21 cellular contexts compared by ENCODE assay signal in the genomic region with DNA sequence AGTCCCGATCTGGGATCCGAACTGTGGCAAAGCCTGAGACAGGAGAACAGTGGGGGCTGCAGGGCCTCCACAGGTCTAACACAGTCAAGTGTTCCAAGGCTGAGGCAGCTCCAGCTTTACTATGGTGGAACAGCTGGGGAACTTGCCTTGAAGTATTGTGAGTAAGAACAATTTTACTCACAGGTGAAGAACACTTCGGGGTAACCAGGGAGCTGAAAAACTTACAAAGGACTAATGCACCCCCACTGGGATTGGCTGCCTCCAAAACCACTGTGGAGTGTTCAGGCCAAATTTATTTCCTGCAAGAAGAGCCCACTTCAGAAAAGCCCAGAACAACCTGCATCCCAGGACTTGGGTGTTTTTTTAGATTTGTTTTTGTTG. TPM values are rescaled to one million over a fixed set of nuclear protein-coding genes. Genes with fewer than 3 reads are reported as not detected.
DNase-seq lines count a peak whose midpoint lies in the region; ATAC-seq, FAIRE-seq and TF ChIP-seq lines count a peak whose summit lies in the region.
"Had no signal": no experiment of that assay in that cellular context is flagged by ENCODE, and none has a peak within 500 bp of the region (broad histone marks: within the 10 kb centered on the region; RNA-seq: fewer than 3 reads in every experiment).

No MANE protein-coding gene starts in this region.

- H3K4me3 ChIP-seq in HUES64 (ENCODE audit: low read length) (no peak overlapping the region), endothelial cell of umbilical vein (replicated peaks in 1 of 3; ENCODE audit: insufficient read depth in 1 of 3, low read depth in 1 of 3, low read length in 3 of 3) (no peak overlapping the region), neural progenitor cell (no peak overlapping the region)
- H3K4me3 ChIP-seq: HAP-1, K562 had no signal

- peaks cover 69% of the 10 kb centered on the region for H3F3A ChIP-seq in neural progenitor cell (ENCODE audit: low read depth)

- H3K79me2 ChIP-seq in endothelial cell of umbilical vein (ENCODE audit: control insufficient read depth, insufficient read depth, low read length), result no peaks in the 10 kb centered on the region
- H3K79me2 ChIP-seq in neural progenitor cell (ENCODE audit: low read depth), result no peaks in the 10 kb centered on the region

- H3K9ac ChIP-seq in HUES64 (ENCODE audit: low read depth, low read length) (no peak overlapping the region), endothelial cell of umbilical vein (replicated peaks; ENCODE audit: extremely low read depth, insufficient read depth, low read length) (no peak overlapping the region), neural progenitor cell (no peak overlapping the region)

- H3K9me3 ChIP-seq in HUES64 (ENCODE audit: insufficient read depth, low read depth, low read length) (no peaks in the 10 kb centered on the region), endothelial cell of umbilical vein (replicated peaks; ENCODE audit: control insufficient read depth, insufficient read depth, low read length) (no peaks in the 10 kb centered on the region), neural progenitor cell (ENCODE audit: low read depth) (no peaks in the 10 kb centered on the region)
- H3K9me3 ChIP-seq: BE2C, HAP-1 had no signal

- H3K36me3 Mint-ChIP-seq in brain, result no peaks in the 10 kb centered on the region
- peaks cover 21% of the 10 kb centered on the region for H3K36me3 Mint-ChIP-seq in neural progenitor cell
- H3K36me3 Mint-ChIP-seq: CD4-positive, CD25-positive, alpha-beta regulatory T cell; CD8-positive, alpha-beta memory T cell had no signal

- H3K9me1 ChIP-seq in endothelial cell of umbilical vein (replicated peaks; ENCODE audit: control insufficient read depth, extremely low read depth, insufficient read depth, low read length), result no peaks in the 10 kb centered on the region

- POLR2A ChIA-PET in endothelial cell of umbilical vein (lab: Charles Lee), result no interaction called here

- no peak for FAIRE-seq in endothelial cell of umbilical vein (lab: Jason Lieb, UNC)
- FAIRE-seq: G401.6, GM12892, GM18507, K562 had no signal

- CTCF ChIA-PET in endothelial cell of umbilical vein (lab: Charles Lee), result interaction anchor here (1.7 kb wide), 1 partner anchor 12 kb away, joined by 8 read pairs; no protein-coding TSS in a partner anchor

- TF ChIP-seq CTCF in brain (conservative IDR thresholded peaks at IDR 0.05) (no peak), endothelial cell of umbilical vein (IDR thresholded peaks at IDR 0.05; ENCODE audit: extremely low read depth in 1 of 2, insufficient read depth in 1 of 2, low read depth in 1 of 2, low read length in 2 of 2) (no peak), neural progenitor cell (IDR thresholded peaks at IDR 0.05) (no peak)

- no peak for TF ChIP-seq POLR2A in endothelial cell of umbilical vein (IDR thresholded peaks at IDR 0.05; ENCODE audit: low read depth, low read length)

- no peak overlapping the region for H2AFZ ChIP-seq in endothelial cell of umbilical vein (ENCODE audit: low read depth, low read length)
- no peak overlapping the region for H2AFZ ChIP-seq in neural progenitor cell (replicated peaks)

- no peak overlapping the region for H3K4me2 ChIP-seq in endothelial cell of umbilical vein (ENCODE audit: insufficient read depth, low read length)
- peak overlapping the region; percentile 41 for H3K4me2 ChIP-seq in neural progenitor cell

- no peak for ATAC-seq in GM18868 (IDR thresholded peaks at IDR 0.05; ENCODE audit: unreplicated experiment)
- ATAC-seq in HG03025 (IDR thresholded peaks at IDR 0.05; ENCODE audit: low FRiP score, unreplicated experiment), result no peak
- ATAC-seq: K562 had no signal

- DNase-seq in endothelial cell of umbilical vein (ENCODE audit: low read depth, low spot score) (no peak), neural progenitor cell (ENCODE audit: low spot score) (no peak), DMS153 (lab: John Stamatoyannopoulos, UW) (no peak)
- DNase-seq: BE2C; C1 segment of cervical spinal cord; CD4-positive, CD25-positive, alpha-beta regulatory T cell; CD8-positive, alpha-beta memory T cell; COR-L47; DMS 273 treated with DMSO at 0.1 percent for 48 hours; IMR-90 had no signal

- peaks cover 0 to 9% (median 2%) of the 10 kb centered on the region in 5 experiments for H3K9me3 Mint-ChIP-seq in brain
- H3K9me3 Mint-ChIP-seq in neural progenitor cell, result peaks cover 3% of the 10 kb centered on the region

- H3K27ac Mint-ChIP-seq in brain, result peak overlapping the region in 4 of 5 experiments; percentile 64 to 97 (median 89)
- H3K27ac Mint-ChIP-seq in neural progenitor cell, result peak overlapping the region; percentile 99
- H3K27ac Mint-ChIP-seq: CD8-positive, alpha-beta memory T cell had no signal

- H3K4me1 Mint-ChIP-seq in brain, result peaks cover 62% of the 10 kb centered on the region
- peaks cover 96% of the 10 kb centered on the region for H3K4me1 Mint-ChIP-seq in neural progenitor cell
- H3K4me1 Mint-ChIP-seq: CD4-positive, CD25-positive, alpha-beta regulatory T cell; CD8-positive, alpha-beta memory T cell had no signal

- H3K27me3 Mint-ChIP-seq in brain (peaks cover 100% of the 10 kb centered on the region), neural progenitor cell (ENCODE audit: insufficient read depth, low read depth) (peaks cover 3% of the 10 kb centered on the region)

- dilution Hi-C loops in endothelial cell of umbilical vein (cut with MboI; ENCODE audit: extremely low pct_ligation_motif_present, low sequenced_read_pairs), result no loop called here

- 54% methylated on average over 3 of the region's 3 CpGs for WGBS in HUES64

- intact Hi-C loops in endothelial cell of umbilical vein (cut with micrococcal nuclease), result loop anchor here (10.0 kb wide), 1 partner anchor 234 kb away; no protein-coding TSS in a partner anchor

- H3K36me3 ChIP-seq in HUES64 (ENCODE audit: insufficient read depth, low read length) (no peaks in the 10 kb centered on the region), endothelial cell of umbilical vein (ENCODE audit: control insufficient read depth in 2 of 2, extremely low read depth in 1 of 2, insufficient read depth in 2 of 2, low read length in 2 of 2) (no peaks in the 10 kb centered on the region), neural progenitor cell (no peaks in the 10 kb centered on the region)
- H3K36me3 ChIP-seq: BE2C, HAP-1 had no signal

- H4K20me1 ChIP-seq in endothelial cell of umbilical vein (replicated peaks; ENCODE audit: control insufficient read depth, extremely low read depth, insufficient read depth, low read length), result no peaks in the 10 kb centered on the region
- H4K20me1 ChIP-seq in neural progenitor cell (ENCODE audit: low read depth), result peaks cover 58% of the 10 kb centered on the region

- H3K27me3 ChIP-seq in HUES64 (ENCODE audit: insufficient read depth, low read length) (peaks cover 100% of the 10 kb centered on the region), endothelial cell of umbilical vein (ENCODE audit: control insufficient read depth in 2 of 2, insufficient read depth in 2 of 2, low read length in 2 of 2) (peaks cover 89 to 99% of the 10 kb centered on the region in 2 experiments), neural progenitor cell (peaks cover 100% of the 10 kb centered on the region)

- peaks cover 82% of the 10 kb centered on the region for H3K4me1 ChIP-seq in HUES64 (ENCODE audit: insufficient read depth, low read length)
- no peaks in the 10 kb centered on the region for H3K4me1 ChIP-seq in endothelial cell of umbilical vein (ENCODE audit: control insufficient read depth, extremely low read depth, insufficient read depth, low read length)
- peaks cover 47% of the 10 kb centered on the region for H3K4me1 ChIP-seq in neural progenitor cell
- H3K4me1 ChIP-seq: BE2C had no signal

- BruUV-seq in endothelial cell of umbilical vein (replicated peaks; lab: Mats Ljungman, UMichigan), result no TSS peak

- H3K27ac ChIP-seq in HUES64 (ENCODE audit: low read depth, low read length) (peak overlapping the region; percentile 18; the same call in 1 of the 2 replicates), endothelial cell of umbilical vein (ENCODE audit: insufficient read depth, low read depth, low read length) (no peak overlapping the region), neural progenitor cell (no peak overlapping the region)
- H3K27ac ChIP-seq: HL-60 had no signal

- H3K4me3 Mint-ChIP-seq in brain (peak overlapping the region in 3 of 5 experiments; percentile 46 to 58 (median 51)), neural progenitor cell (peak overlapping the region; percentile 74)
- H3K4me3 Mint-ChIP-seq: CD4-positive, CD25-positive, alpha-beta regulatory T cell; CD8-positive, alpha-beta memory T cell had no signal

TF ChIP-seq in endothelial cell of umbilical vein, 7 proteins besides CTCF, POLR2A, EP300 and RAD21 (continues in another document):
- no peak for TF ChIP-seq JUN (IDR thresholded peaks at IDR 0.05; ENCODE audit: borderline replicate concordance, insufficient read depth, insufficient read length, low read depth)
- peak; percentile 70 for TF ChIP-seq EZH2 (IDR thresholded peaks at IDR 0.05; ENCODE audit: borderline replicate concordance, low read depth, low read length, severe bottlenecking)
- no peak for TF ChIP-seq MYC (IDR thresholded peaks at IDR 0.05; ENCODE audit: low read depth, low read length)

RNA-seq across cellular contexts. Expression of a gene that starts 25.4 kb away (rescaled TPM):
- polyA plus RNA-seq in HUES64 (2013, experiment 1 of 2), result 0.40 TPM
- 2.3 TPM for polyA plus RNA-seq in HUES64 (2013, experiment 2 of 2)
- polyA plus RNA-seq in brain (ENCODE audit: insufficient read depth, low read depth, low replicate concordance) (0.49 TPM), endothelial cell of umbilical vein (not detected in 2 replicates)
- total RNA-seq in endothelial cell of umbilical vein (not detected in 2 replicates), neural progenitor cell (ENCODE audit: low replicate concordance) (0.25 and 0.64 TPM in 2 replicates)
- not detected in 2 replicates for polyA plus RNA-seq in endothelial cell of umbilical vein (2011; cell fraction: cytosol; rRNA removed)
- not detected in 2 replicates for polyA plus RNA-seq in endothelial cell of umbilical vein (2011; cell fraction: nucleus; rRNA removed)
- not detected in 2 replicates for polyA plus RNA-seq in endothelial cell of umbilical vein (2012)
- polyA minus RNA-seq in endothelial cell of umbilical vein, result not detected in 2 replicates
- not detected for polyA minus RNA-seq in endothelial cell of umbilical vein (2011; cell fraction: cytosol; rRNA and poly(A)+ RNA removed)
- polyA minus RNA-seq in endothelial cell of umbilical vein (2011; cell fraction: nucleus; rRNA and poly(A)+ RNA removed), result not detected in 2 replicates
- total RNA-seq: CD4-positive, CD25-positive, alpha-beta regulatory T cell; CD8-positive, alpha-beta memory T cell; HT1080; IMR-90; K562 had no signal
- polyA plus RNA-seq: CD4-positive, CD25-positive, alpha-beta regulatory T cell; CD8-positive, alpha-beta memory T cell; IMR-90; K562 had no signal

RNA-seq across cellular contexts. Expression of a gene that starts 28.2 kb away (rescaled TPM):
- polyA plus RNA-seq in HUES64 (2013, experiment 1 of 2), result 5.2 TPM
- polyA plus RNA-seq in HUES64 (2013, experiment 2 of 2), result 19.0 TPM
- polyA plus RNA-seq in brain (ENCODE audit: insufficient read depth, low read depth, low replicate concordance) (13.4 TPM), endothelial cell of umbilical vein (not detected in 2 replicates)
- total RNA-seq in endothelial cell of umbilical vein (not detected in 2 replicates), neural progenitor cell (ENCODE audit: low replicate concordance) (0.56 and 0.84 TPM in 2 replicates)
- polyA plus RNA-seq in endothelial cell of umbilical vein (2011; cell fraction: cytosol; rRNA removed), result not detected in 2 replicates
- polyA plus RNA-seq in endothelial cell of umbilical vein (2011; cell fraction: nucleus; rRNA removed), result not detected in 2 replicates
- not detected in 2 replicates for polyA plus RNA-seq in endothelial cell of umbilical vein (2012)
- polyA minus RNA-seq in endothelial cell of umbilical vein, result not detected in 2 replicates
- polyA minus RNA-seq in endothelial cell of umbilical vein (2011; cell fraction: cytosol; rRNA and poly(A)+ RNA removed), result not detected
- not detected in 2 replicates for polyA minus RNA-seq in endothelial cell of umbilical vein (2011; cell fraction: nucleus; rRNA and poly(A)+ RNA removed)
- total RNA-seq: CD4-positive, CD25-positive, alpha-beta regulatory T cell; CD8-positive, alpha-beta memory T cell; HT1080; IMR-90 had no signal
- polyA plus RNA-seq: CD4-positive, CD25-positive, alpha-beta regulatory T cell; CD8-positive, alpha-beta memory T cell; IMR-90 had no signal
